Comparison of ENCODE assay signal across 8 cellular contexts in genomic region chr13:30421093-30422055, GRCh38. TPM values are rescaled to one million over a fixed set of nuclear protein-coding genes. Genes with fewer than 3 reads are reported as not detected.
DNase-seq lines count a peak whose midpoint lies in the region; ATAC-seq and TF ChIP-seq lines count a peak whose summit lies in the region.

No MANE protein-coding gene starts in this region.

- peaks cover 17% of the 10 kb centered on the region for H3K4me1 Mint-ChIP-seq in activated T-helper 2 cell treated with anti-CD3 and anti-CD28 coated beads, Interferon-gamma antibody, Interleukin-2, Interleukin-4, amounts not matched to agents 10 μg/mL and 5 μg/mL and 100 μg/mL, durations not matched to agents 14 hours and 24 hours and 36 hours (ENCODE audit: low read depth)

- H3K4me1 ChIP-seq in muscle layer of duodenum (ENCODE audit: control insufficient read depth in 1 of 2, insufficient read depth in 2 of 2, low read length in 2 of 2) (peaks cover 8 to 20% of the 10 kb centered on the region in 2 donors), suprapubic skin (peaks cover 39% of the 10 kb centered on the region)

- no peaks in the 10 kb centered on the region for H3K27me3 Mint-ChIP-seq in activated T-helper 2 cell treated with anti-CD3 and anti-CD28 coated beads, Interferon-gamma antibody, Interleukin-2, Interleukin-4, amounts not matched to agents 10 μg/mL and 5 μg/mL and 100 μg/mL, durations not matched to agents 14 hours and 24 hours and 36 hours (ENCODE audit: low read depth)

- TF ChIP-seq CTCF in fibroblast of mammary gland (conservative IDR thresholded peaks at IDR 0.05; ENCODE audit: control insufficient read depth, insufficient read depth, low read depth, low read length) (no peak), suprapubic skin (IDR thresholded peaks at IDR 0.05) (no peak)

- H3K4me3 Mint-ChIP-seq in activated T-helper 2 cell treated with anti-CD3 and anti-CD28 coated beads, Interferon-gamma antibody, Interleukin-2, Interleukin-4, amounts not matched to agents 10 μg/mL and 5 μg/mL and 100 μg/mL, durations not matched to agents 14 hours and 24 hours and 36 hours (ENCODE audit: low read depth): peak overlapping the region; percentile 76

- H3K36me3 ChIP-seq in muscle layer of duodenum (ENCODE audit: control insufficient read depth in 1 of 2, insufficient read depth in 2 of 2, low read length in 2 of 2): no peaks in the 10 kb centered on the region
- H3K36me3 ChIP-seq in suprapubic skin: no peaks in the 10 kb centered on the region

- H3K27me3 ChIP-seq in muscle layer of duodenum (ENCODE audit: low read depth, low read length): no peaks in the 10 kb centered on the region
- H3K27me3 ChIP-seq in suprapubic skin: no peaks in the 10 kb centered on the region

- peak; percentile 41 for ATAC-seq in HG03095 (IDR thresholded peaks at IDR 0.05; ENCODE audit: unreplicated experiment)

- no peaks in the 10 kb centered on the region for H3K9me3 Mint-ChIP-seq in activated T-helper 2 cell treated with anti-CD3 and anti-CD28 coated beads, Interferon-gamma antibody, Interleukin-2, Interleukin-4, amounts not matched to agents 10 μg/mL and 5 μg/mL and 100 μg/mL, durations not matched to agents 14 hours and 24 hours and 36 hours

- no peak for TF ChIP-seq EP300 in suprapubic skin (IDR thresholded peaks at IDR 0.05)

- H3K27ac Mint-ChIP-seq in activated T-helper 2 cell treated with anti-CD3 and anti-CD28 coated beads, Interferon-gamma antibody, Interleukin-2, Interleukin-4, amounts not matched to agents 10 μg/mL and 5 μg/mL and 100 μg/mL, durations not matched to agents 14 hours and 24 hours and 36 hours: peak overlapping the region; percentile 18

- H3K9me3 ChIP-seq in muscle layer of duodenum (ENCODE audit: control insufficient read depth in 1 of 2, low read length in 2 of 2) (no peaks in the 10 kb centered on the region), suprapubic skin (no peaks in the 10 kb centered on the region)

- peak overlapping the region; percentile 95 for H3K27ac ChIP-seq in muscle layer of duodenum (ENCODE audit: low read length)
- H3K27ac ChIP-seq in suprapubic skin: peak overlapping the region; percentile 93

- 6% methylated on average over 46 of the region's 53 CpGs for WGBS in suprapubic skin

- H3K4me3 ChIP-seq in fibroblast of mammary gland (ENCODE audit: control insufficient read depth, low read depth, low read length) (peak overlapping the region; percentile 63), muscle layer of duodenum (ENCODE audit: low read depth in 1 of 2, low read length in 2 of 2) (peak overlapping the region; percentile 71 to 88), suprapubic skin (peak overlapping the region; percentile 60)

- peak; percentile 48 to 77 for TF ChIP-seq POLR2A in suprapubic skin (IDR thresholded peaks at IDR 0.05)

- DNase-seq in NCI-H2107 (lab: John Stamatoyannopoulos, UW) (peak; percentile 43), NCI-H2107 treated with DMSO at 0.1 percent for 48 hours (lab: John Stamatoyannopoulos, UW; ENCODE audit: unreplicated experiment) (no peak), NOMO-1 (lab: John Stamatoyannopoulos, UW; ENCODE audit: unreplicated experiment in 2 of 2) (peak; percentile 52 to 66), fibroblast of mammary gland (ENCODE audit: low read depth) (peak; percentile 81), suprapubic skin (ENCODE audit: low spot score in 2 of 2) (peak; percentile 92 to 93)
- DNase-seq in activated T-helper 2 cell treated with anti-CD3 and anti-CD28 coated beads, Interferon-gamma antibody, Interleukin-2, Interleukin-4, amounts not matched to agents 10 μg/mL and 5 μg/mL and 100 μg/mL, durations not matched to agents 14 hours and 24 hours and 36 hours (ENCODE audit: low spot score): peak; percentile 45

- H3K36me3 Mint-ChIP-seq in activated T-helper 2 cell treated with anti-CD3 and anti-CD28 coated beads, Interferon-gamma antibody, Interleukin-2, Interleukin-4, amounts not matched to agents 10 μg/mL and 5 μg/mL and 100 μg/mL, durations not matched to agents 14 hours and 24 hours and 36 hours (ENCODE audit: low read depth): no peaks in the 10 kb centered on the region

- intact Hi-C loops in activated T-helper 2 cell treated with anti-CD3 and anti-CD28 coated beads, Interferon-gamma antibody, Interleukin-2, Interleukin-4, amounts not matched to agents 10 μg/mL and 5 μg/mL and 100 μg/mL, durations not matched to agents 14 hours and 24 hours and 36 hours (cut with micrococcal nuclease): loop anchor here (1.0 to 10.0 kb wide), 5 partner anchors 9 to 117 kb away; partner anchors contain the start of gene KATNAL1

RNA-seq across cellular contexts. Expression of gene UBE2L5, which starts 0.9 kb away (rescaled TPM):
- not detected in 2 replicates for total RNA-seq in activated T-helper 2 cell treated with anti-CD3 and anti-CD28 coated beads, Interferon-gamma antibody, Interleukin-2, Interleukin-4, amounts not matched to agents 10 μg/mL and 5 μg/mL and 100 μg/mL, durations not matched to agents 14 hours and 24 hours and 36 hours
- total RNA-seq in suprapubic skin: under 1 TPM in 2 of 4 donors, not detected in 2; 0.34 to 0.80 TPM

RNA-seq across cellular contexts. Expression of gene HMGB1, which starts 44.4 kb away (rescaled TPM):
- total RNA-seq in activated T-helper 2 cell treated with anti-CD3 and anti-CD28 coated beads, Interferon-gamma antibody, Interleukin-2, Interleukin-4, amounts not matched to agents 10 μg/mL and 5 μg/mL and 100 μg/mL, durations not matched to agents 14 hours and 24 hours and 36 hours: 594 and 603 TPM in 2 replicates
- 100 to 1,000 TPM; 212 to 327 (median 271) TPM for total RNA-seq in suprapubic skin
